Comparison of ENCODE assay signal across 11 cellular contexts in genomic region chr2:12167525-12168317, GRCh38.
A peak's percentile ranks its signal among the peaks of the same experiment; 100 is the strongest.
DNase-seq lines count a peak whose midpoint lies in the region; ATAC-seq, FAIRE-seq and TF ChIP-seq lines count a peak whose summit lies in the region.
"Had no signal": no experiment of that assay in that cellular context is flagged by ENCODE, and none has a peak within 500 bp of the region (broad histone marks: within the 10 kb centered on the region; RNA-seq: fewer than 3 reads in every experiment).

No MANE protein-coding gene starts in this region.

- no peaks in the 10 kb centered on the region for H3K79me2 ChIP-seq in DND-41 (ENCODE audit: insufficient read depth, low read length)
- no peaks in the 10 kb centered on the region for H3K79me2 ChIP-seq in OCI-LY3 (ENCODE audit: low read length)

- no peaks in the 10 kb centered on the region for H3K36me3 ChIP-seq in DND-41 (ENCODE audit: insufficient read depth, low read length)
- no peaks in the 10 kb centered on the region for H3K36me3 ChIP-seq in OCI-LY3 (replicated peaks; ENCODE audit: low read depth, low read length)
- H3K36me3 ChIP-seq: ovary had no signal

- FAIRE-seq in urothelium cell line (lab: Jason Lieb, UNC), result no peak

- H3K27ac ChIP-seq in DND-41 (ENCODE audit: low read length), result no peak overlapping the region
- no peak overlapping the region for H3K27ac ChIP-seq in OCI-LY3 (ENCODE audit: low read length)

- H3K4me2 ChIP-seq in DND-41 (ENCODE audit: insufficient read depth, low read length) (no peak overlapping the region), OCI-LY3 (ENCODE audit: low read length) (no peak overlapping the region)

- H3K4me3 ChIP-seq in DND-41 (ENCODE audit: low read depth in 1 of 2, low read length in 2 of 2) (no peak overlapping the region), OCI-LY3 (ENCODE audit: low read length) (no peak overlapping the region)
- H3K4me3 ChIP-seq: ovary had no signal

- no peak overlapping the region for H3K9ac ChIP-seq in DND-41 (ENCODE audit: low read depth, low read length)
- no peak overlapping the region for H3K9ac ChIP-seq in OCI-LY3 (ENCODE audit: low read length)

- no peaks in the 10 kb centered on the region; the same call in 1 of the 2 replicates for H3K4me1 ChIP-seq in DND-41 (ENCODE audit: insufficient read depth, low read length)
- no peaks in the 10 kb centered on the region for H3K4me1 ChIP-seq in OCI-LY3 (ENCODE audit: low read length)

- peak; percentile 29 for DNase-seq in DND-41
- DNase-seq in foreskin melanocyte, result peak; percentile 87
- DNase-seq in pons (ENCODE audit: low spot score), result peak; percentile 93
- DNase-seq in NOMO-1 (lab: John Stamatoyannopoulos, UW; ENCODE audit: unreplicated experiment in 2 of 2), result no peak
- no peak for DNase-seq in urothelium cell line (ENCODE audit: low spot score)
- DNase-seq: DMS 273 treated with DMSO at 0.1 percent for 48 hours, ovary had no signal

- H3K27me3 ChIP-seq in DND-41 (ENCODE audit: insufficient read depth, low read length, poor library complexity) (no peaks in the 10 kb centered on the region), OCI-LY3 (ENCODE audit: low read depth, low read length) (no peaks in the 10 kb centered on the region)
- H3K27me3 ChIP-seq: ovary had no signal

- TF ChIP-seq CTCF in DND-41 (IDR thresholded peaks at IDR 0.05; ENCODE audit: borderline replicate concordance, extremely low read depth, low read length, poor library complexity, severe bottlenecking), result peak; percentile 45
- TF ChIP-seq CTCF in OCI-LY3 (IDR thresholded peaks at IDR 0.05; ENCODE audit: low read depth, low read length), result 0 out of 2 replicates have a peak, but pooled peaks have one; percentile 17

- H4K20me1 ChIP-seq in DND-41 (ENCODE audit: insufficient read depth, low read length) (no peaks in the 10 kb centered on the region), OCI-LY3 (ENCODE audit: insufficient read depth, low read length) (0 out of 2 replicates have a peak, but pooled peaks cover 3% of the 10 kb centered on the region)

- H2AFZ ChIP-seq in DND-41 (ENCODE audit: low read depth, low read length), result peak overlapping the region; percentile 37; the same call in 1 of the 2 replicates
- no peak overlapping the region for H2AFZ ChIP-seq in OCI-LY3 (ENCODE audit: low read depth, low read length)

- ATAC-seq in DND-41 (ENCODE audit: insufficient read depth, low read depth), result peak; percentile 57; the same call in 2 of the 3 replicates
- no peak for ATAC-seq in HG03280 (IDR thresholded peaks at IDR 0.05; ENCODE audit: unreplicated experiment)
- ATAC-seq in HG03039 (IDR thresholded peaks at IDR 0.05; ENCODE audit: unreplicated experiment), result no peak
- ATAC-seq: activated T-cell treated with anti-CD3 and anti-CD28 coated beads, Interleukin-2, amount 50 U/mL, for 72 hours had no signal

- H3K9me3 ChIP-seq in DND-41 (ENCODE audit: insufficient read depth, low read length, severe bottlenecking), result no peaks in the 10 kb centered on the region
- H3K9me3 ChIP-seq in OCI-LY3 (ENCODE audit: insufficient read depth, low read length), result no peaks in the 10 kb centered on the region
- H3K9me3 ChIP-seq: ovary had no signal

Comparison
In these comparisons a context has a peak if more than half of its experiments do, and no peak if none do; other contexts are left out.
1. DNase-seq: peak in DND-41 (single experiment), foreskin melanocyte (single experiment) and pons (single experiment); none in NOMO-1 (0 of 2) and urothelium cell line (single experiment).